12 cellular contexts compared by ENCODE assay signal in the genomic region with DNA sequence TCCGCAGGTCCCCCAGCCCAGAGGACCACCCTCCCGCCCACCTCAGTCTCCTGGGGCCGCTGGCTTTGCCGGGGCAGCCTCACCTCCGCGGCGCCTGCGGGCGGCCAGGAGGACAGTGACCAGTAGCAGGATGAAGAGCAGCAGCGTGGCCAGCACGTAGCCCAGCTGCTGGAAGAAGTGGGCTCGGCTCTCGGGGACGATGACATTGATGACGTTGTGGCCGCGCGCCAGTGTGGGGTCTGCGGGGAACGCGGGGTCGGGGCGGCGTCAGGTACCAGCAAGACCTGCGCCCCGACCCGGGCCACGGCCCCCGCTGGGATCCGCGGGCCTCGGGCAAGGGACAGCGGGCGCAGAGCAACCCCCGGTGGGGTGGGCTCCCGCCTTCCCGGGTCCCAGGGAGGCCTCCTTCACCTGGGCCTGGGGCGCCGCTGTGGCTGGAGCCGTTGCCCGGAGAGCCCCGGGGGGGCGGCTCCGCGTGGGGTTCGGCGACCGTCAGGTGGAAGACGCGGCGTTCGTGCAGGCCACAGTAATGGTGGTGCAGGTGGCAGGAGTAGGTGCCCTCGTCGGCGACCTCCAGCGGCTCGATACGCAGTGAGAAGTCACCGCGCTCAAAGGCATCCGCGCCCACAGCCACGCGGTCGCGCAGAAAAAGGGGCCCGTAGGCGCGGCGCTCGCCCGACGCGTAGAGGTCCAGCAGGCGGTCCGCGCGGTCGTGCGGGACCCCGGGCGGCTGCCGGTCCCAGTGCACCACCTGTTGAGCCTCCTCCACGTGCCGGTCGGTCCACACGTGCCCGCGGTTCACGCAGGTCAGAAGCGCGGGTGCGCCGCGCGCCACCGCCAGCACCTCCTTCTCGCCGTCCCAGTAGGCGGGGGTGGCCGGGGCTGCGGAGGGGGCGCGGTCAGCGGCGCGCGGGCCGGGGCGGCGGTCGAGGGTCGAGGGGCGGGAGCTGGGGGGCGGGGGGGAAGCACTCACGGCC. TPM values are rescaled to one million over a fixed set of nuclear protein-coding genes. Genes with fewer than 3 reads are reported as not detected.
DNase-seq lines count a peak whose midpoint lies in the region; ATAC-seq and TF ChIP-seq lines count a peak whose summit lies in the region.
"Had no signal": no experiment of that assay in that cellular context is flagged by ENCODE, and none has a peak within 500 bp of the region (broad histone marks: within the 10 kb centered on the region; RNA-seq: fewer than 3 reads in every experiment).

No MANE protein-coding gene starts in this region.

- peak overlapping the region; percentile 55 for H3K4me3 Mint-ChIP-seq in memory B cell
- H3K4me3 Mint-ChIP-seq: activated CD4-positive, alpha-beta T cell treated with anti-CD3 and anti-CD28 coated beads for 36 hours had no signal

- TF ChIP-seq CTCF in heart right ventricle (IDR thresholded peaks at IDR 0.05) (no peak), ascending aorta (IDR thresholded peaks at IDR 0.05) (no peak)

- H3K36me3 Mint-ChIP-seq in memory B cell, result peaks cover 2% of the 10 kb centered on the region

- no peak overlapping the region for H3K27ac Mint-ChIP-seq in memory B cell
- H3K27ac Mint-ChIP-seq: activated CD4-positive, alpha-beta T cell treated with anti-CD3 and anti-CD28 coated beads for 36 hours had no signal

- DNase-seq in heart right ventricle (peak in 1 of 2 donors; percentile 20), left cardiac atrium (no peak), ascending aorta (ENCODE audit: low spot score in 2 of 2) (no peak), memory B cell (ENCODE audit: low spot score in 2 of 2) (peak in 1 of 2 donors; percentile 30), NCI-H128 (lab: John Stamatoyannopoulos, UW; ENCODE audit: unreplicated experiment) (no peak), substantia nigra (lab: John Stamatoyannopoulos, UW) (no peak)
- DNase-seq: DND-41, hippocampal formation, nucleus accumbens had no signal

- WGBS in heart right ventricle, 2 donors, result 25 to 33% methylated on average over 102 to 116 of the region's 116 CpGs
- WGBS in urinary bladder, result 56% methylated on average over 116 of the region's 116 CpGs

- peaks cover 19% of the 10 kb centered on the region for H3K4me1 Mint-ChIP-seq in memory B cell

- H3K27me3 Mint-ChIP-seq in memory B cell, result peaks cover 14% of the 10 kb centered on the region

- H3K4me1 ChIP-seq in heart right ventricle (peaks cover 14 to 63% (median 46%) of the 10 kb centered on the region in 9 donors), ascending aorta (peaks cover 23 to 59% of the 10 kb centered on the region in 2 donors), urinary bladder (ENCODE audit: insufficient read depth) (peaks cover 2% of the 10 kb centered on the region)

- H3K9me3 Mint-ChIP-seq in memory B cell, result no peaks in the 10 kb centered on the region

- H3K36me3 ChIP-seq in heart right ventricle (peaks cover 0 to 19% (median 0%) of the 10 kb centered on the region in 9 donors), ascending aorta (peaks cover 14 to 19% of the 10 kb centered on the region in 2 donors), urinary bladder (ENCODE audit: insufficient read depth) (no peaks in the 10 kb centered on the region)

- H3K27me3 ChIP-seq in heart right ventricle, result peaks cover 0 to 75% (median 57%) of the 10 kb centered on the region in 7 donors
- no peaks in the 10 kb centered on the region for H3K27me3 ChIP-seq in ascending aorta

- no peaks in the 10 kb centered on the region for H3K9me3 ChIP-seq in heart right ventricle
- no peaks in the 10 kb centered on the region for H3K9me3 ChIP-seq in ascending aorta

- intact Hi-C loops in heart right ventricle (cut with DNase I) (loop anchor here in 1 of 10 donors (5.0 kb wide), 1 partner anchor 237 kb away; the partner anchor contains the start of gene C1orf159), left cardiac atrium (cut with DNase I) (no loop called here), ascending aorta (cut with DNase I) (no loop called here)

- H3K4me3 ChIP-seq in heart right ventricle, result peak overlapping the region in 6 of 10 donors; percentile 27 to 69 (median 42)
- peak overlapping the region; percentile 54 to 65 for H3K4me3 ChIP-seq in ascending aorta
- peak overlapping the region; percentile 36 for H3K4me3 ChIP-seq in urinary bladder (ENCODE audit: low read depth, low read length)

- ATAC-seq in heart right ventricle (no peak), left cardiac atrium (no peak), memory B cell (ENCODE audit: low read depth) (peak; percentile 22), GM18873 (IDR thresholded peaks at IDR 0.05; ENCODE audit: low FRiP score, unreplicated experiment) (no peak)

- peak overlapping the region in 2 of 10 donors; percentile 20 to 75 for H3K27ac ChIP-seq in heart right ventricle
- peak overlapping the region; percentile 90 to 92 for H3K27ac ChIP-seq in ascending aorta
- H3K27ac ChIP-seq in urinary bladder (ENCODE audit: low read depth), result no peak overlapping the region
- H3K27ac ChIP-seq in substantia nigra (ENCODE audit: low read depth, low read length, poor library complexity, severe bottlenecking), result no peak overlapping the region

RNA-seq across cellular contexts. Expression of gene MXRA8, which starts 3.8 kb away (rescaled TPM):
- total RNA-seq in heart right ventricle, result 10 to 100 TPM in 9 of 10 donors, 1 to 10 TPM in 1; 7.2 to 23.3 (median 14.6) TPM
- 10 to 100 TPM; 28.7 to 35.6 TPM for polyA plus RNA-seq in heart right ventricle
- total RNA-seq in left cardiac atrium, result 10 to 100 TPM; 38.3 to 44.3 TPM
- 345 TPM for total RNA-seq in ascending aorta
- 62.7 TPM for total RNA-seq in urinary bladder
- 159 TPM for polyA plus RNA-seq in urinary bladder

RNA-seq across cellular contexts. Expression of gene DVL1, which starts 5.3 kb away (rescaled TPM):
- total RNA-seq in heart right ventricle (100 to 1,000 TPM in 3 of 10 donors, 10 to 100 TPM in 7; 64.7 to 153 (median 78.0) TPM), left cardiac atrium (10 to 100 TPM; 63.5 to 69.2 TPM), ascending aorta (66.7 TPM), urinary bladder (26.4 TPM)
- polyA plus RNA-seq in heart right ventricle (100 to 1,000 TPM in 1 of 2 donors, 10 to 100 TPM in 1; 75.4 to 153 TPM), urinary bladder (69.0 TPM)

RNA-seq across cellular contexts. Expression of gene AURKAIP1, which starts 20.4 kb away (rescaled TPM):
- 100 to 1,000 TPM; 176 to 251 (median 193) TPM for total RNA-seq in heart right ventricle
- 100 to 1,000 TPM; 376 to 528 TPM for polyA plus RNA-seq in heart right ventricle
- 100 to 1,000 TPM; 184 to 199 TPM for total RNA-seq in left cardiac atrium
- 247 TPM for total RNA-seq in ascending aorta
- 20.7 TPM for total RNA-seq in urinary bladder
- 158 TPM for polyA plus RNA-seq in urinary bladder

RNA-seq across cellular contexts. Expression of gene TAS1R3, which starts 23.5 kb away (rescaled TPM):
- total RNA-seq in heart right ventricle (under 1 TPM; 0.16 to 0.87 (median 0.35) TPM), left cardiac atrium (under 1 TPM; 0.44 to 0.65 TPM), ascending aorta (2.7 TPM), urinary bladder (0.48 TPM)
- polyA plus RNA-seq in heart right ventricle (1 to 10 TPM in 1 of 2 donors, under 1 TPM in 1; 0.39 to 3.1 TPM), urinary bladder (0.11 TPM)

RNA-seq across cellular contexts. Expression of gene CPTP, which starts 30.0 kb away (rescaled TPM):
- 100 to 1,000 TPM in 1 of 10 donors, 10 to 100 TPM in 9; 49.4 to 126 (median 65.4) TPM for total RNA-seq in heart right ventricle
- polyA plus RNA-seq in heart right ventricle, result 100 to 1,000 TPM in 1 of 2 donors, 10 to 100 TPM in 1; 55.3 to 222 TPM
- 10 to 100 TPM; 31.8 to 32.5 TPM for total RNA-seq in left cardiac atrium
- total RNA-seq in ascending aorta, result 71.3 TPM
- total RNA-seq in urinary bladder, result 6.1 TPM
- 17.1 TPM for polyA plus RNA-seq in urinary bladder

Comparison
In these comparisons a context has a peak if more than half of its experiments do, and no peak if none do; other contexts are left out.
1. H3K27ac ChIP-seq: peak in ascending aorta (2 of 2); none in urinary bladder (single experiment) and substantia nigra (single experiment).
2. Peak in every context shown above with its lines, with median percentiles within 50 percentile points of each other: H3K4me3 ChIP-seq.